In the genomic region with DNA sequence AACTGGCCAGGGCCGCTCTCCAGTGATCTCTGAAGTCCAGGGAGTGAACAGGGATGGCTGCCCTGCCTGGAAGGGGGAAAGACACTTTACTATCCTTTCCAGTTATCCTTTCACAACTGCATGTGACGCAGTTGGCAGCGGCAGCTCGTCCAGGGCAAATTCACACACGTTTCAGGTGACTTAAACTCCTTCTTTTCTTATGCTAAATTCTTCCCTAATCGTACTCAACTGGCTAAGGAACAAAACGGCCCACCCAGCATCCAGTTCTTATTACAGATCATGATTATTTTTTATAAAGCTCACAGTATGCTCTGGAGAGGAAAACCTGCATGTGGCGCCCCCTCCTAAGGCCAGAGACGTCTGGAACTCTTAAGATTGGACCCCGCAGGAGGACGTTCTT, we compare ENCODE assay signal across 1 cellular context.
TF ChIP-seq lines count a peak whose summit lies in the region.

No MANE protein-coding gene starts in this region.

TF ChIP-seq in SK-N-SH treated with all-trans-retinoic acid at 6 μM for 48 hours, 23 proteins besides CTCF, POLR2A, EP300 and RAD21 (continued from another document):
- TF ChIP-seq, protein P1, sequence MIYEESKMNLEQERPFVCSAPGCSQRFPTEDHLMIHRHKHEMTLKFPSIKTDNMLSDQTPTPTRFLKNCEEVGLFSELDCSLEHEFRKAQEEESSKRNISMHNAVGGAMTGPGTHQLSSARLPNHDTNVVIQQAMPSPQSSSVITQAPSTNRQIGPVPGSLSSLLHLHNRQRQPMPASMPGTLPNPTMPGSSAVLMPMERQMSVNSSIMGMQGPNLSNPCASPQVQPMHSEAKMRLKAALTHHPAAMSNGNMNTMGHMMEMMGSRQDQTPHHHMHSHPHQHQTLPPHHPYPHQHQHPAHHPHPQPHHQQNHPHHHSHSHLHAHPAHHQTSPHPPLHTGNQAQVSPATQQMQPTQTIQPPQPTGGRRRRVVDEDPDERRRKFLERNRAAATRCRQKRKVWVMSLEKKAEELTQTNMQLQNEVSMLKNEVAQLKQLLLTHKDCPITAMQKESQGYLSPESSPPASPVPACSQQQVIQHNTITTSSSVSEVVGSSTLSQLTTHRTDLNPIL (CRISPR knock-in tag; IDR thresholded peaks at IDR 0.05; ENCODE audit: low read depth): no peak
